Comparison of ENCODE assay signal across 8 cellular contexts in the genomic region with DNA sequence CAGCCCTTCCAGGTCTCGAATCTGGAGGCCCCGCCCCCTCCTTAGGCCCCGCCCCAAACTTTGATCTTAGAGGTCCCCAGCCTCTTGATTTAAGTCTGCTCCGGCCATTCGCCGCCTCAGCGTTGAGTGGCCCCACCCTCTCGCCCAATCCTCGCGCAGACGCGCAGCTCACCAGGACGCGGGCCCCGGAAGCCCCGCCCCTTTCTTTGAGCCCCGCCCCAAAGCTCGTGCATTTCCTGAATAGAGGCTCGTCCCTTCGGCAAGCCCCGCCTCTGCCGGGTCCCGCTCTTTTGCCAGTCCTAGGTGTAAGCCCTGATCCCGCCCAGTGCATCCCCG. TPM values are rescaled to one million over a fixed set of nuclear protein-coding genes. Genes with fewer than 3 reads are reported as not detected.
DNase-seq lines count a peak whose midpoint lies in the region; ATAC-seq and TF ChIP-seq lines count a peak whose summit lies in the region.

No MANE protein-coding gene starts in this region.

- peaks cover 46% of the 10 kb centered on the region for H3K4me1 Mint-ChIP-seq in activated naive CD8-positive, alpha-beta T cell treated with anti-CD3 and anti-CD28 coated beads for 36 hours
- peaks cover 21% of the 10 kb centered on the region for H3K4me1 Mint-ChIP-seq in glutamatergic neuron (ENCODE audit: low read depth, unreplicated experiment)

- H3K4me1 ChIP-seq in osteoblast (ENCODE audit: insufficient read depth, low read length) (peaks cover 28% of the 10 kb centered on the region), thymus (ENCODE audit: control insufficient read depth, insufficient read depth, low read length) (peaks cover 12% of the 10 kb centered on the region)

- peak; percentile 99 for DNase-seq in GM06990 (ENCODE audit: extremely low read depth, insufficient read length)
- peak; percentile 99 for DNase-seq in NCI-H1092 (lab: John Stamatoyannopoulos, UW)
- DNase-seq in SKM-1 (lab: John Stamatoyannopoulos, UW; ENCODE audit: unreplicated experiment) = peak; percentile 93
- DNase-seq in activated naive CD8-positive, alpha-beta T cell treated with anti-CD3 and anti-CD28 coated beads for 36 hours = peak; percentile 97
- peak; percentile 99 for DNase-seq in glutamatergic neuron
- peak; percentile 99 for DNase-seq in osteoblast (ENCODE audit: insufficient read length, low spot score, missing footprints)

- peak overlapping the region; percentile 89 for H3K27ac ChIP-seq in osteoblast (ENCODE audit: low read depth, low read length)
- peak overlapping the region; percentile 92 for H3K27ac ChIP-seq in thymus (ENCODE audit: low read depth)

- H3K36me3 ChIP-seq in GM06990 (ENCODE audit: control insufficient read depth, insufficient read depth, low read length) (peaks cover 20% of the 10 kb centered on the region), osteoblast (ENCODE audit: insufficient read depth, low read length) (peaks cover 35% of the 10 kb centered on the region), thymus (ENCODE audit: control insufficient read depth, insufficient read depth) (peaks cover 29% of the 10 kb centered on the region)

- peak overlapping the region; percentile 97 for H3K4me3 ChIP-seq in GM06990 (replicated peaks; ENCODE audit: low read depth, low read length)
- H3K4me3 ChIP-seq in osteoblast (ENCODE audit: insufficient read depth, low read length) = peak overlapping the region; percentile 97
- peak overlapping the region; percentile 70 for H3K4me3 ChIP-seq in thymus (ENCODE audit: low read length)

- H3K9me3 ChIP-seq in osteoblast (ENCODE audit: low read depth, low read length) (no peaks in the 10 kb centered on the region), thymus (ENCODE audit: control insufficient read depth) (no peaks in the 10 kb centered on the region)

- peaks cover 46% of the 10 kb centered on the region for H4K20me1 ChIP-seq in osteoblast (ENCODE audit: insufficient read depth, low read length)

- H2AFZ ChIP-seq in osteoblast (ENCODE audit: low read length) = peak overlapping the region; percentile 94

- H3K4me2 ChIP-seq in osteoblast (ENCODE audit: insufficient read depth, low read length) = peak overlapping the region; percentile 86

- H3K79me2 ChIP-seq in osteoblast (ENCODE audit: insufficient read depth, low read length) = peaks cover 89% of the 10 kb centered on the region

- H3K36me3 Mint-ChIP-seq in activated naive CD8-positive, alpha-beta T cell treated with anti-CD3 and anti-CD28 coated beads for 36 hours = peaks cover 41% of the 10 kb centered on the region
- H3K36me3 Mint-ChIP-seq in glutamatergic neuron (ENCODE audit: unreplicated experiment) = no peaks in the 10 kb centered on the region

- no peaks in the 10 kb centered on the region for H3K27me3 ChIP-seq in GM06990 (replicated peaks; ENCODE audit: control insufficient read depth, insufficient read depth, low read length)
- no peaks in the 10 kb centered on the region for H3K27me3 ChIP-seq in osteoblast (ENCODE audit: insufficient read depth, low read length)
- H3K27me3 ChIP-seq in thymus (ENCODE audit: control insufficient read depth, insufficient read depth) = no peaks in the 10 kb centered on the region

- ATAC-seq in HG02588 (IDR thresholded peaks at IDR 0.05; ENCODE audit: unreplicated experiment) = peak; percentile 73

- no peaks in the 10 kb centered on the region for H3K9me3 Mint-ChIP-seq in activated naive CD8-positive, alpha-beta T cell treated with anti-CD3 and anti-CD28 coated beads for 36 hours
- peaks cover 8% of the 10 kb centered on the region for H3K9me3 Mint-ChIP-seq in glutamatergic neuron (ENCODE audit: unreplicated experiment)

- H3K27ac Mint-ChIP-seq in activated naive CD8-positive, alpha-beta T cell treated with anti-CD3 and anti-CD28 coated beads for 36 hours = peak overlapping the region; percentile 99
- H3K27ac Mint-ChIP-seq in glutamatergic neuron (ENCODE audit: unreplicated experiment) = peak overlapping the region; percentile 97

- H3K27me3 Mint-ChIP-seq in activated naive CD8-positive, alpha-beta T cell treated with anti-CD3 and anti-CD28 coated beads for 36 hours = no peaks in the 10 kb centered on the region
- peaks cover 12% of the 10 kb centered on the region for H3K27me3 Mint-ChIP-seq in glutamatergic neuron (ENCODE audit: unreplicated experiment)

- WGBS in thymus = under 1% methylated on average over 25 of the region's 25 CpGs

- TF ChIP-seq CTCF in GM06990 (IDR thresholded peaks at IDR 0.05; ENCODE audit: insufficient read depth, low read length, poor library complexity, severe bottlenecking) (no peak), glutamatergic neuron (IDR thresholded peaks at IDR 0.05; ENCODE audit: partially characterized antibody, unreplicated experiment) (no peak), osteoblast (IDR thresholded peaks at IDR 0.05; ENCODE audit: extremely low read depth, low read depth, low read length) (no peak)

- peak overlapping the region; percentile 97 for H3K4me3 Mint-ChIP-seq in activated naive CD8-positive, alpha-beta T cell treated with anti-CD3 and anti-CD28 coated beads for 36 hours
- H3K4me3 Mint-ChIP-seq in glutamatergic neuron (ENCODE audit: unreplicated experiment) = peak overlapping the region; percentile 99

RNA-seq across cellular contexts. Expression of a gene that starts 0.2 kb away (rescaled TPM):
- 100 to 1,000 TPM; 127 to 145 TPM for total RNA-seq in activated naive CD8-positive, alpha-beta T cell treated with anti-CD3 and anti-CD28 coated beads for 36 hours
- 64.9 TPM for total RNA-seq in glutamatergic neuron (ENCODE audit: unreplicated experiment)
- total RNA-seq in osteoblast = 146 and 155 TPM in 2 replicates
- polyA plus RNA-seq in thymus = 54.1 TPM

RNA-seq across cellular contexts. Expression of a gene that starts 0.7 kb away (rescaled TPM):
- total RNA-seq in activated naive CD8-positive, alpha-beta T cell treated with anti-CD3 and anti-CD28 coated beads for 36 hours = 100 to 1,000 TPM; 221 to 222 TPM
- total RNA-seq in glutamatergic neuron (ENCODE audit: unreplicated experiment) (86.7 TPM), osteoblast (51.9 and 57.5 TPM in 2 replicates)
- polyA plus RNA-seq in thymus = 95.7 TPM

RNA-seq across cellular contexts. Expression of a gene that starts 37.7 kb away (rescaled TPM):
- 1 to 10 TPM in 1 of 2 experiments, under 1 TPM in 1; 0.91 to 1.1 TPM for total RNA-seq in activated naive CD8-positive, alpha-beta T cell treated with anti-CD3 and anti-CD28 coated beads for 36 hours
- total RNA-seq in glutamatergic neuron (ENCODE audit: unreplicated experiment) = 63.6 TPM
- 5.1 and 8.5 TPM in 2 replicates for total RNA-seq in osteoblast
- polyA plus RNA-seq in thymus = 7.7 TPM

RNA-seq across cellular contexts. Expression of a gene that starts 47.9 kb away (rescaled TPM):
- 10 to 100 TPM; 11.1 to 12.3 TPM for total RNA-seq in activated naive CD8-positive, alpha-beta T cell treated with anti-CD3 and anti-CD28 coated beads for 36 hours
- total RNA-seq in glutamatergic neuron (ENCODE audit: unreplicated experiment) (3.1 TPM), osteoblast (0.36 and 0.59 TPM in 2 replicates)
- 26.4 TPM for polyA plus RNA-seq in thymus

RNA-seq across cellular contexts. Expression of a gene that starts 60.0 kb away (rescaled TPM):
- total RNA-seq in activated naive CD8-positive, alpha-beta T cell treated with anti-CD3 and anti-CD28 coated beads for 36 hours = under 1 TPM in 1 of 2 experiments, not detected in 1; 0.08 TPM
- 0.37 TPM for total RNA-seq in glutamatergic neuron (ENCODE audit: unreplicated experiment)
- total RNA-seq in osteoblast = under 0.01 TPM in 1 of 2 replicates, not detected in the other
- 6.3 TPM for polyA plus RNA-seq in thymus

Comparison
In these comparisons a context has a peak if more than half of its experiments do, and no peak if none do; other contexts are left out.
1. Peak in every context shown above with its lines: DNase-seq, ATAC-seq, H3K4me3 ChIP-seq and H3K27ac ChIP-seq.